In genomic region chr9:19266778-19267384, GRCh38 we compare ENCODE assay signal across 7 cellular contexts. TPM values are rescaled to one million over a fixed set of nuclear protein-coding genes. Genes with fewer than 3 reads are reported as not detected.
DNase-seq lines count a peak whose midpoint lies in the region; ATAC-seq, FAIRE-seq and TF ChIP-seq lines count a peak whose summit lies in the region.
"Not testable (repeated sequence)": the region's sequence is repeated elsewhere in the genome, so short reads cannot be mapped to it uniquely, and the experiment has no call there.

No MANE protein-coding gene starts in this region.

- not testable (repeated sequence) for DNase-seq in activated CD8-positive, alpha-beta memory T cell treated with anti-CD3 and anti-CD28 coated beads, Interleukin-2, amount 10 ng/mL, durations not matched to agents 7 days and 5 days
- peak; percentile 13 for DNase-seq in amniotic epithelial cell (ENCODE audit: low read depth)
- DNase-seq in immature natural killer cell, result peak in 1 of 3 donors; percentile 6

- H3K9me3 Mint-ChIP-seq in activated CD8-positive, alpha-beta memory T cell treated with anti-CD3 and anti-CD28 coated beads, Interleukin-2, amount 10 ng/mL, durations not matched to agents 7 days and 5 days (ENCODE audit: low read depth); immature natural killer cell: not testable (repeated sequence)

- H3K27me3 Mint-ChIP-seq in activated CD8-positive, alpha-beta memory T cell treated with anti-CD3 and anti-CD28 coated beads, Interleukin-2, amount 10 ng/mL, durations not matched to agents 7 days and 5 days; immature natural killer cell (ENCODE audit: low read depth in 3 of 3): not testable (repeated sequence)

- H3K4me3 Mint-ChIP-seq in activated CD8-positive, alpha-beta memory T cell treated with anti-CD3 and anti-CD28 coated beads, Interleukin-2, amount 10 ng/mL, durations not matched to agents 7 days and 5 days, result peak overlapping the region; percentile 55
- H3K4me3 Mint-ChIP-seq in immature natural killer cell, result peak overlapping the region in 4 of 5 donors; percentile 28 to 61 (median 48)

- CTCF ChIA-PET in activated CD8-positive, alpha-beta memory T cell treated with anti-CD3 and anti-CD28 coated beads, Interleukin-2, amount 10 ng/mL, durations not matched to agents 7 days and 5 days (lab: Charles Lee), result not testable (repeated sequence)

- H3K36me3 Mint-ChIP-seq in activated CD8-positive, alpha-beta memory T cell treated with anti-CD3 and anti-CD28 coated beads, Interleukin-2, amount 10 ng/mL, durations not matched to agents 7 days and 5 days, result peaks cover 37% of the 10 kb centered on the region
- H3K36me3 Mint-ChIP-seq in immature natural killer cell, result peaks cover 6 to 10% (median 6%) of the 10 kb centered on the region in 3 donors

- peak; percentile 13 for FAIRE-seq in G401.6 (lab: Jason Lieb, UNC)

- H3K4me1 Mint-ChIP-seq in activated CD8-positive, alpha-beta memory T cell treated with anti-CD3 and anti-CD28 coated beads, Interleukin-2, amount 10 ng/mL, durations not matched to agents 7 days and 5 days, result peaks cover 46% of the 10 kb centered on the region
- peaks cover 72 to 82% of the 10 kb centered on the region in 2 donors for H3K4me1 Mint-ChIP-seq in immature natural killer cell

- H3K27ac Mint-ChIP-seq in activated CD8-positive, alpha-beta memory T cell treated with anti-CD3 and anti-CD28 coated beads, Interleukin-2, amount 10 ng/mL, durations not matched to agents 7 days and 5 days, result peak overlapping the region; percentile 65
- peak overlapping the region in 5 of 6 donors; percentile 18 to 77 (median 62) for H3K27ac Mint-ChIP-seq in immature natural killer cell

- ATAC-seq in GM19351 (IDR thresholded peaks at IDR 0.05; ENCODE audit: unreplicated experiment), result peak; percentile 73
- ATAC-seq in HG02885 (IDR thresholded peaks at IDR 0.05; ENCODE audit: poor library complexity, unreplicated experiment), result peak; percentile 77
- peak; percentile 64 for ATAC-seq in activated CD8-positive, alpha-beta memory T cell treated with anti-CD3 and anti-CD28 coated beads, Interleukin-2, amount 10 ng/mL, durations not matched to agents 7 days and 5 days

TF ChIP-seq in PFSK-1, 5 proteins besides CTCF, POLR2A, EP300 and RAD21:
- TF ChIP-seq REST (IDR thresholded peaks at IDR 0.05; ENCODE audit: insufficient read depth in 1 of 2, low read depth in 2 of 2, low read length in 2 of 2), result peak; percentile 68 to 84
TF ChIP-seq in PFSK-1: peak in this region for 1; not testable (repeated sequence) for 4.

RNA-seq across cellular contexts. Expression of gene DENND4C, which starts 36.4 kb away (rescaled TPM):
- 5.9 TPM for polyA plus RNA-seq in PFSK-1 (2012; ENCODE audit: insufficient read length, low read depth)
- 10 to 100 TPM; 28.8 to 38.6 TPM for total RNA-seq in activated CD8-positive, alpha-beta memory T cell treated with anti-CD3 and anti-CD28 coated beads, Interleukin-2, amount 10 ng/mL, durations not matched to agents 7 days and 5 days
- 10 to 100 TPM; 40.6 to 49.1 (median 44.5) TPM for polyA plus RNA-seq in immature natural killer cell
